ENCODE assay signal across 7 cellular contexts in genomic region chr3:171922629-171923028, GRCh38.
DNase-seq lines count a peak whose midpoint lies in the region; ATAC-seq, FAIRE-seq and TF ChIP-seq lines count a peak whose summit lies in the region.
"Not testable (repeated sequence)": the region's sequence is repeated elsewhere in the genome, so short reads cannot be mapped to it uniquely, and the experiment has no call there.

No MANE protein-coding gene starts in this region.

- not testable (repeated sequence) for H3K4me2 ChIP-seq in A549; IMR-90 (ENCODE audit: low read depth, low read length); K562 (ENCODE audit: insufficient read depth, low read length); HepG2 (ENCODE audit: low read depth, low read length); smooth muscle cell

- H3K27me3 ChIP-seq in IMR-90 (ENCODE audit: control insufficient read depth, insufficient read depth, low read length); K562 (ENCODE audit: control insufficient read depth in 2 of 2, insufficient read depth in 2 of 2, low read length in 2 of 2); endodermal cell (ENCODE audit: control insufficient read depth, insufficient read depth, low read length, poor library complexity, severe bottlenecking); HepG2 (ENCODE audit: control insufficient read depth in 1 of 2, insufficient read depth in 2 of 2, low read length in 2 of 2); smooth muscle cell (ENCODE audit: low read depth): not testable (repeated sequence)

- H3K14ac ChIP-seq in IMR-90 (replicated peaks; ENCODE audit: low read depth, low read length): not testable (repeated sequence)

- not testable (repeated sequence) for DNase-seq in A549 (ENCODE audit: low read depth in 1 of 2, low spot score in 1 of 2); IMR-90; K562 (ENCODE audit: extremely low read depth in 1 of 4, low spot score in 3 of 4); endodermal cell; HepG2 (ENCODE audit: low spot score); smooth muscle cell (lab: John Stamatoyannopoulos, UW; ENCODE audit: unreplicated experiment); type B pancreatic cell (ENCODE audit: extremely low spot score, unreplicated experiment)

- H4K8ac ChIP-seq in IMR-90 (ENCODE audit: low read depth in 2 of 2, low read length in 2 of 2): not testable (repeated sequence)

- not testable (repeated sequence) for H3K27ac Mint-ChIP-seq in endodermal cell
- H3K27ac Mint-ChIP-seq in type B pancreatic cell: peak overlapping the region; percentile 52

- TF ChIP-seq POLR2A in A549 (IDR thresholded peaks at IDR 0.05; ENCODE audit: low read length); IMR-90 (IDR thresholded peaks at IDR 0.05; ENCODE audit: low read depth, low read length); K562 (conservative IDR thresholded peaks at IDR 0.05); HepG2 (IDR thresholded peaks at IDR 0.05; ENCODE audit: insufficient read depth in 1 of 2, low read depth in 2 of 2, low read length in 2 of 2): not testable (repeated sequence)

- not testable (repeated sequence) for H2AK5ac ChIP-seq in IMR-90 (ENCODE audit: low read depth, low read length)

- H4K91ac ChIP-seq in IMR-90 (ENCODE audit: insufficient read depth, low read depth, low read length): not testable (repeated sequence)

- intact Hi-C loops in IMR-90 (cut with micrococcal nuclease); K562 (cut with micrococcal nuclease); HepG2 (cut with micrococcal nuclease; ENCODE audit: unreplicated experiment): not testable (repeated sequence)

- in situ Hi-C loops in IMR-90 (cut with MboI; ENCODE audit: low sequenced_read_pairs); K562 (cut with MboI); HepG2 (cut with HindIII; ENCODE audit: extremely low pct_ligation_motif_present, low pct_unique_long_range_greater_than_20kb): not testable (repeated sequence)

- not testable (repeated sequence) for H2AFZ ChIP-seq in IMR-90 (replicated peaks; ENCODE audit: low read length, poor library complexity); K562 (ENCODE audit: low read depth, low read length); HepG2 (ENCODE audit: low read length)
- peak overlapping the region; percentile 28 for H2AFZ ChIP-seq in smooth muscle cell (ENCODE audit: low read depth)

- not testable (repeated sequence) for H3K79me2 ChIP-seq in K562 (ENCODE audit: control insufficient read depth, insufficient read depth, low read length); HepG2 (ENCODE audit: insufficient read depth, low read length); smooth muscle cell (ENCODE audit: low read depth)

- H3K79me1 ChIP-seq in IMR-90 (ENCODE audit: low read depth in 1 of 2, low read length in 2 of 2): not testable (repeated sequence)

- not testable (repeated sequence) for TF ChIP-seq RAD21 in A549 (conservative IDR thresholded peaks at IDR 0.05 in 1 of 2, IDR thresholded peaks at IDR 0.05 in 1 of 2); IMR-90 (IDR thresholded peaks at IDR 0.05; ENCODE audit: low read length); K562 (CRISPR knock-in tag; conservative IDR thresholded peaks at IDR 0.05 in 1 of 2, IDR thresholded peaks at IDR 0.05 in 1 of 2); HepG2 (CRISPR knock-in tag; IDR thresholded peaks at IDR 0.05)

- not testable (repeated sequence) for H3F3A ChIP-seq in smooth muscle cell (ENCODE audit: low read depth)

- not testable (repeated sequence) for H4K5ac ChIP-seq in IMR-90 (ENCODE audit: low read depth, low read length)

- ATAC-seq in A549; IMR-90 (ENCODE audit: low read depth); K562; HepG2: not testable (repeated sequence)

- not testable (repeated sequence) for H4K20me1 ChIP-seq in IMR-90 (ENCODE audit: insufficient read depth, low read length); K562 (replicated peaks; ENCODE audit: control insufficient read depth, insufficient read depth, low read length); HepG2 (ENCODE audit: insufficient read depth, low read length); smooth muscle cell (ENCODE audit: low read depth)

- not testable (repeated sequence) for H3K36me3 Mint-ChIP-seq in endodermal cell (ENCODE audit: low read depth); type B pancreatic cell

- H3K27me3 Mint-ChIP-seq in endodermal cell (ENCODE audit: insufficient read depth); type B pancreatic cell: not testable (repeated sequence)

- H3K9me3 ChIP-seq in A549; IMR-90 (ENCODE audit: control insufficient read depth, insufficient read depth, low read length); K562 (replicated peaks; ENCODE audit: control insufficient read depth, insufficient read depth, low read depth, low read length); smooth muscle cell (replicated peaks; ENCODE audit: low read depth): not testable (repeated sequence)
- H3K9me3 ChIP-seq in endodermal cell (ENCODE audit: control insufficient read depth, low read length) (peaks cover 57% of the 10 kb centered on the region), HepG2 (ENCODE audit: low read length) (peaks cover 25% of the 10 kb centered on the region)

- not testable (repeated sequence) for TF ChIP-seq EP300 in A549 (IDR thresholded peaks at IDR 0.05); K562 (IDR thresholded peaks at IDR 0.05; ENCODE audit: low read length); HepG2 (IDR thresholded peaks at IDR 0.05; ENCODE audit: low read depth in 2 of 2, low read length in 2 of 2); HepG2 (CRISPR knock-in tag; IDR thresholded peaks at IDR 0.05; ENCODE audit: borderline replicate concordance)

- H3K9me1 ChIP-seq in IMR-90 (ENCODE audit: insufficient read depth, low read length); K562 (ENCODE audit: control insufficient read depth, insufficient read depth, low read length): not testable (repeated sequence)

- H3K23ac ChIP-seq in IMR-90 (ENCODE audit: low read depth, low read length): not testable (repeated sequence)

- H3K4me3 ChIP-seq in A549; IMR-90 (ENCODE audit: insufficient read depth, low read depth, low read length); K562; HepG2 (replicated peaks in 1 of 3; ENCODE audit: insufficient read depth in 1 of 3, low read depth in 2 of 3, low read length in 3 of 3); smooth muscle cell: not testable (repeated sequence)
- H3K4me3 ChIP-seq in endodermal cell (ENCODE audit: low read length): peak overlapping the region; percentile 36

- dilution Hi-C loops in IMR-90 (cut with HindIII; ENCODE audit: low sequenced_read_pairs, unreplicated experiment): not testable (repeated sequence)

- POLR2A ChIA-PET in A549 (lab: Yijun Ruan, JAX); IMR-90 (lab: Charles Lee; ENCODE audit: unreplicated experiment); K562 (lab: Yijun Ruan, JAX); HepG2 (lab: Yijun Ruan, JAX): not testable (repeated sequence)

- CTCF ChIA-PET in A549 (lab: Yijun Ruan, JAX); IMR-90 (lab: Yijun Ruan, JAX); K562 (lab: Yijun Ruan, JAX; ENCODE audit: low intra/inter-chr PET ratio); HepG2 (lab: Yijun Ruan, JAX; ENCODE audit: low intra/inter-chr PET ratio, low total read pairs): not testable (repeated sequence)

- not testable (repeated sequence) for H3K36me3 ChIP-seq in IMR-90 (ENCODE audit: control insufficient read depth, insufficient read depth, low read length); K562 (ENCODE audit: control insufficient read depth, insufficient read depth, low read length); endodermal cell (ENCODE audit: control insufficient read depth, insufficient read depth, low read length); HepG2 (replicated peaks in 1 of 2; ENCODE audit: control insufficient read depth in 1 of 2, insufficient read depth in 2 of 2, low read length in 2 of 2); smooth muscle cell (ENCODE audit: low read depth)

- H3K4me1 ChIP-seq in A549; IMR-90 (ENCODE audit: control insufficient read depth, insufficient read depth, low read length); K562 (replicated peaks in 1 of 2; ENCODE audit: control insufficient read depth in 2 of 2, insufficient read depth in 2 of 2, low read length in 2 of 2); endodermal cell (ENCODE audit: control insufficient read depth, insufficient read depth, low read length); HepG2 (ENCODE audit: insufficient read depth, low read length); smooth muscle cell (ENCODE audit: low read depth): not testable (repeated sequence)

- TF ChIP-seq CTCF in A549 (IDR thresholded peaks at IDR 0.05); IMR-90 (conservative IDR thresholded peaks at IDR 0.05; ENCODE audit: low read depth, low read length); K562 (IDR thresholded peaks at IDR 0.05 in 2 of 3, conservative IDR thresholded peaks at IDR 0.05 in 1 of 3; ENCODE audit: insufficient read depth in 2 of 3, low read depth in 1 of 3, low read length in 3 of 3); endodermal cell (conservative IDR thresholded peaks at IDR 0.05); HepG2 (CRISPR knock-in tag; IDR thresholded peaks at IDR 0.05); smooth muscle cell (IDR thresholded peaks at IDR 0.05; ENCODE audit: borderline replicate concordance, insufficient read depth, poor library complexity, severe bottlenecking); type B pancreatic cell (conservative IDR thresholded peaks at IDR 0.05): not testable (repeated sequence)

- not testable (repeated sequence) for H2BK20ac ChIP-seq in IMR-90 (ENCODE audit: low read depth, low read length)

- BruUV-seq in IMR-90 (replicated peaks; lab: Mats Ljungman, UMichigan); K562 (replicated peaks; lab: Mats Ljungman, UMichigan); HepG2 (replicated peaks; lab: Mats Ljungman, UMichigan): not testable (repeated sequence)

- H3K4me1 Mint-ChIP-seq in endodermal cell: peaks cover 14% of the 10 kb centered on the region
- not testable (repeated sequence) for H3K4me1 Mint-ChIP-seq in type B pancreatic cell (ENCODE audit: unreplicated experiment)

- WGBS in A549 (ENCODE audit: missing lambda C conversion rate): 13% methylated on average over 1 of the region's 1 CpG
- no CpG with 5 or more reads among the region's 1 CpG for WGBS in IMR-90 (ENCODE audit: extremely low coverage in 2 of 2, insufficient read length in 1 of 2), 2 experiments
- 0% methylated on average over 1 of the region's 1 CpG for WGBS in K562 (ENCODE audit: insufficient coverage, low coverage, missing lambda C conversion rate)
- 88% methylated on average over 1 of the region's 1 CpG; no CpG with 5 or more reads in 1 of the 2 experiments for WGBS in endodermal cell (ENCODE audit: insufficient coverage in 1 of 2, insufficient read length in 1 of 2), 2 experiments
- 48% methylated on average over 1 of the region's 1 CpG for WGBS in HepG2 (ENCODE audit: low lambda C conversion rate)
- 79% methylated on average over 1 of the region's 1 CpG for WGBS in smooth muscle cell (ENCODE audit: low lambda C conversion rate)

- H2AK9ac ChIP-seq in IMR-90 (replicated peaks; ENCODE audit: low read depth, low read length, poor library complexity): not testable (repeated sequence)

- not testable (repeated sequence) for H3K9ac ChIP-seq in IMR-90 (ENCODE audit: low read depth, low read length); K562 (ENCODE audit: insufficient read depth in 1 of 2, low read depth in 2 of 2, low read length in 2 of 2); endodermal cell (ENCODE audit: extremely low read depth, low read length, poor library complexity, severe bottlenecking); HepG2 (ENCODE audit: insufficient read depth, low read depth, low read length); smooth muscle cell (ENCODE audit: low read depth)

- H2BK5ac ChIP-seq in IMR-90 (ENCODE audit: low read depth, low read length, poor library complexity, severe bottlenecking): not testable (repeated sequence)

- not testable (repeated sequence) for H3K4ac ChIP-seq in IMR-90 (ENCODE audit: low read depth, low read length)

- not testable (repeated sequence) for H3K56ac ChIP-seq in IMR-90 (ENCODE audit: extremely low read depth, insufficient read depth, low read length)

- not testable (repeated sequence) for H2BK15ac ChIP-seq in IMR-90 (ENCODE audit: low read depth, low read length)

- not testable (repeated sequence) for H3K27ac ChIP-seq in A549; IMR-90 (ENCODE audit: insufficient read depth, low read length); K562 (ENCODE audit: extremely low read depth, low read depth, low read length); endodermal cell (ENCODE audit: low read depth, low read length); HepG2 (ENCODE audit: extremely low read length, insufficient read depth, low read length); smooth muscle cell (ENCODE audit: low read depth)

- H3K4me3 Mint-ChIP-seq in endodermal cell, type B pancreatic cell: not testable (repeated sequence)

- FAIRE-seq in A549 (lab: Jason Lieb, UNC); K562 (lab: Jason Lieb, UNC); HepG2 (lab: Jason Lieb, UNC): not testable (repeated sequence)

- not testable (repeated sequence) for H3K18ac ChIP-seq in IMR-90 (ENCODE audit: low read depth, low read length)

- not testable (repeated sequence) for H2BK120ac ChIP-seq in IMR-90 (ENCODE audit: low read depth, low read length)

- peaks cover 52% of the 10 kb centered on the region for H3K9me3 Mint-ChIP-seq in endodermal cell
- not testable (repeated sequence) for H3K9me3 Mint-ChIP-seq in type B pancreatic cell
